Comparison of ENCODE assay signal across 1 cellular context in genomic region chr9:98870782-98871455, GRCh38.
TF ChIP-seq lines count a peak whose summit lies in the region.

No MANE protein-coding gene starts in this region.

TF ChIP-seq in SK-N-SH treated with all-trans-retinoic acid at 6 μM for 48 hours, 23 proteins besides CTCF, POLR2A, EP300 and RAD21 (continued from another document):
- TF ChIP-seq, protein P1, sequence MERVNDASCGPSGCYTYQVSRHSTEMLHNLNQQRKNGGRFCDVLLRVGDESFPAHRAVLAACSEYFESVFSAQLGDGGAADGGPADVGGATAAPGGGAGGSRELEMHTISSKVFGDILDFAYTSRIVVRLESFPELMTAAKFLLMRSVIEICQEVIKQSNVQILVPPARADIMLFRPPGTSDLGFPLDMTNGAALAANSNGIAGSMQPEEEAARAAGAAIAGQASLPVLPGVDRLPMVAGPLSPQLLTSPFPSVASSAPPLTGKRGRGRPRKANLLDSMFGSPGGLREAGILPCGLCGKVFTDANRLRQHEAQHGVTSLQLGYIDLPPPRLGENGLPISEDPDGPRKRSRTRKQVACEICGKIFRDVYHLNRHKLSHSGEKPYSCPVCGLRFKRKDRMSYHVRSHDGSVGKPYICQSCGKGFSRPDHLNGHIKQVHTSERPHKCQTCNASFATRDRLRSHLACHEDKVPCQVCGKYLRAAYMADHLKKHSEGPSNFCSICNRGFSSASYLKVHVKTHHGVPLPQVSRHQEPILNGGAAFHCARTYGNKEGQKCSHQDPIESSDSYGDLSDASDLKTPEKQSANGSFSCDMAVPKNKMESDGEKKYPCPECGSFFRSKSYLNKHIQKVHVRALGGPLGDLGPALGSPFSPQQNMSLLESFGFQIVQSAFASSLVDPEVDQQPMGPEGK (CRISPR knock-in tag; IDR thresholded peaks at IDR 0.05; ENCODE audit: borderline replicate concordance): no peak
- TF ChIP-seq, protein P2, sequence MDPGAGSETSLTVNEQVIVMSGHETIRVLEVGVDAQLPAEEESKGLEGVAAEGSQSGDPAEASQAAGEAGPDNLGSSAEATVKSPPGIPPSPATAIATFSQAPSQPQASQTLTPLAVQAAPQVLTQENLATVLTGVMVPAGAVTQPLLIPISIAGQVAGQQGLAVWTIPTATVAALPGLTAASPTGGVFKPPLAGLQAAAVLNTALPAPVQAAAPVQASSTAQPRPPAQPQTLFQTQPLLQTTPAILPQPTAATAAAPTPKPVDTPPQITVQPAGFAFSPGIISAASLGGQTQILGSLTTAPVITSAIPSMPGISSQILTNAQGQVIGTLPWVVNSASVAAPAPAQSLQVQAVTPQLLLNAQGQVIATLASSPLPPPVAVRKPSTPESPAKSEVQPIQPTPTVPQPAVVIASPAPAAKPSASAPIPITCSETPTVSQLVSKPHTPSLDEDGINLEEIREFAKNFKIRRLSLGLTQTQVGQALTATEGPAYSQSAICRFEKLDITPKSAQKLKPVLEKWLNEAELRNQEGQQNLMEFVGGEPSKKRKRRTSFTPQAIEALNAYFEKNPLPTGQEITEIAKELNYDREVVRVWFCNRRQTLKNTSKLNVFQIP (CRISPR knock-in tag; IDR thresholded peaks at IDR 0.05; ENCODE audit: borderline replicate concordance, low read depth): no peak
- TF ChIP-seq ZFP30 (CRISPR knock-in tag; IDR thresholded peaks at IDR 0.05) (no peak), GLIS3 (CRISPR knock-in tag; IDR thresholded peaks at IDR 0.05) (no peak), OSR1 (CRISPR knock-in tag; IDR thresholded peaks at IDR 0.05) (no peak), SNAI2 (CRISPR knock-in tag; IDR thresholded peaks at IDR 0.05) (no peak), ZNF8 (CRISPR knock-in tag; IDR thresholded peaks at IDR 0.05) (no peak), ZFP3 (CRISPR knock-in tag; IDR thresholded peaks at IDR 0.05) (no peak), BACH2 (CRISPR knock-in tag; IDR thresholded peaks at IDR 0.05; ENCODE audit: borderline replicate concordance) (no peak), ISL1 (CRISPR knock-in tag; IDR thresholded peaks at IDR 0.05) (no peak), ZC3H10 (CRISPR knock-in tag; IDR thresholded peaks at IDR 0.05) (no peak)
- TF ChIP-seq, protein P3, sequence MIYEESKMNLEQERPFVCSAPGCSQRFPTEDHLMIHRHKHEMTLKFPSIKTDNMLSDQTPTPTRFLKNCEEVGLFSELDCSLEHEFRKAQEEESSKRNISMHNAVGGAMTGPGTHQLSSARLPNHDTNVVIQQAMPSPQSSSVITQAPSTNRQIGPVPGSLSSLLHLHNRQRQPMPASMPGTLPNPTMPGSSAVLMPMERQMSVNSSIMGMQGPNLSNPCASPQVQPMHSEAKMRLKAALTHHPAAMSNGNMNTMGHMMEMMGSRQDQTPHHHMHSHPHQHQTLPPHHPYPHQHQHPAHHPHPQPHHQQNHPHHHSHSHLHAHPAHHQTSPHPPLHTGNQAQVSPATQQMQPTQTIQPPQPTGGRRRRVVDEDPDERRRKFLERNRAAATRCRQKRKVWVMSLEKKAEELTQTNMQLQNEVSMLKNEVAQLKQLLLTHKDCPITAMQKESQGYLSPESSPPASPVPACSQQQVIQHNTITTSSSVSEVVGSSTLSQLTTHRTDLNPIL (CRISPR knock-in tag; IDR thresholded peaks at IDR 0.05; ENCODE audit: low read depth): no peak
- TF ChIP-seq, protein P4, sequence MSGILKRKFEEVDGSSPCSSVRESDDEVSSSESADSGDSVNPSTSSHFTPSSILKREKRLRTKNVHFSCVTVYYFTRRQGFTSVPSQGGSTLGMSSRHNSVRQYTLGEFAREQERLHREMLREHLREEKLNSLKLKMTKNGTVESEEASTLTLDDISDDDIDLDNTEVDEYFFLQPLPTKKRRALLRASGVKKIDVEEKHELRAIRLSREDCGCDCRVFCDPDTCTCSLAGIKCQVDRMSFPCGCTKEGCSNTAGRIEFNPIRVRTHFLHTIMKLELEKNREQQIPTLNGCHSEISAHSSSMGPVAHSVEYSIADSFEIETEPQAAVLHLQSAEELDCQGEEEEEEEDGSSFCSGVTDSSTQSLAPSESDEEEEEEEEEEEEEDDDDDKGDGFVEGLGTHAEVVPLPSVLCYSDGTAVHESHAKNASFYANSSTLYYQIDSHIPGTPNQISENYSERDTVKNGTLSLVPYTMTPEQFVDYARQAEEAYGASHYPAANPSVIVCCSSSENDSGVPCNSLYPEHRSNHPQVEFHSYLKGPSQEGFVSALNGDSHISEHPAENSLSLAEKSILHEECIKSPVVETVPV (CRISPR knock-in tag; IDR thresholded peaks at IDR 0.05): no peak
TF ChIP-seq in SK-N-SH treated with all-trans-retinoic acid at 6 μM for 48 hours: peak in this region for 0.
